Comparison of ENCODE assay signal across 8 cellular contexts in the genomic region with DNA sequence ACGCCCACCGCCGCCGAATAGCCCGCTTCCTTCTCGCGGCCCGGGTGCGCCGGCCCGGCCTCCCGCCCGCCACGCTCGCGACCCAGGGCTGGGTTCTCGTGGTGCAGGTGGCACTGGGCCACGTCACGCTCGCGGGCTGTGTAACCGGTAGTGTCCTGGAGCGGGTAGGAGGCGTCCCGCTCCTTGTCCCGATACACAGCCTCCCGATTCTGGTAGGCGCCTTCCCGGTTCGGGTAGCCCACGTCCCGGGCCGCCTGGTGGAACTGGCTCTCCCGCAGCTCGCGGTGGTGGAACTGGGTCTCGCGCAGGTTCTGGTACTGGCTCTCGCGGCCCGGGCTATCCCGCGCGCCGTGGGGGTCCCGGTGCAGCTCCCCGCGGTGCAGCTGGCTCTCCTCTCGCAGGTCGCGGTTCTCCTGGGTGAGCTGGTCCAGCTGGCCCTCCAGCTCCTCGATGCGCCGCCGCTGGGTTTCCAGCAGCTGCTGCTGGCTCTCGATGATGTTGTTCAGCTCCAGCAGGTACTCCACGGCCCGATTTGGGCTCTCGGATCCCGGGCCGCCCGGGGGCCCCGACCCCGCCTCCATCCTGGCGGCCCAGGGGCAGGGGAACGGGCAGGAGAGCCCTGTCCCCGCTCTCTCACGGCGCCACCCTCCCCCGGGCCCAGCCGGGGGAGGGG. TPM values are rescaled to one million over a fixed set of nuclear protein-coding genes. Genes with fewer than 3 reads are reported as not detected.
DNase-seq lines count a peak whose midpoint lies in the region; ATAC-seq and TF ChIP-seq lines count a peak whose summit lies in the region.

No MANE protein-coding gene starts in this region.

- no peak for TF ChIP-seq EP300 in upper lobe of left lung (IDR thresholded peaks at IDR 0.05)

- DNase-seq in brain microvascular endothelial cell (no peak), right lobe of liver (peak in 1 of 3 donors; percentile 30), upper lobe of left lung (peak in 1 of 2 donors; percentile 86), islet precursor cell (no peak), RPMI8226 (no peak)

- no peak overlapping the region for H3K9ac ChIP-seq in HUES48 (ENCODE audit: low read depth, low read length)

- TF ChIP-seq CTCF in 22Rv1 (IDR thresholded peaks at IDR 0.05): no peak
- no peak for TF ChIP-seq CTCF in brain microvascular endothelial cell (IDR thresholded peaks at IDR 0.05; ENCODE audit: low read depth, low read length, missing control alignments)
- TF ChIP-seq CTCF in right lobe of liver (IDR thresholded peaks at IDR 0.05): no peak
- TF ChIP-seq CTCF in upper lobe of left lung (IDR thresholded peaks at IDR 0.05): no peak

- H3K27me3 ChIP-seq in HUES48 (ENCODE audit: control insufficient read depth, insufficient read depth, low read length) (peaks cover 43% of the 10 kb centered on the region), brain microvascular endothelial cell (replicated peaks) (peaks cover 54% of the 10 kb centered on the region), right lobe of liver (peaks cover 0 to 6% of the 10 kb centered on the region in 2 donors), upper lobe of left lung (peaks cover 0 to 10% (median 0%) of the 10 kb centered on the region in 4 donors)

- H3K4me1 ChIP-seq in HUES48 (ENCODE audit: control insufficient read depth, insufficient read depth, low read length) (peaks cover 33% of the 10 kb centered on the region), right lobe of liver (peaks cover 0 to 4% (median 0%) of the 10 kb centered on the region in 4 donors), upper lobe of left lung (peaks cover 0 to 25% (median 4%) of the 10 kb centered on the region in 4 donors)

- H3K4me3 ChIP-seq in HUES48 (ENCODE audit: low read depth, low read length) (peak overlapping the region; percentile 70), brain microvascular endothelial cell (ENCODE audit: low read depth, low read length) (peak overlapping the region; percentile 48), right lobe of liver (peak overlapping the region; percentile 43 to 53 (median 47)), upper lobe of left lung (peak overlapping the region; percentile 25 to 68 (median 57))

- H3K36me3 ChIP-seq in HUES48 (ENCODE audit: control insufficient read depth, insufficient read depth, low read length): no peaks in the 10 kb centered on the region
- no peaks in the 10 kb centered on the region for H3K36me3 ChIP-seq in brain microvascular endothelial cell (replicated peaks)
- H3K36me3 ChIP-seq in right lobe of liver: no peaks in the 10 kb centered on the region
- no peaks in the 10 kb centered on the region for H3K36me3 ChIP-seq in upper lobe of left lung

- ATAC-seq in right lobe of liver (peak; percentile 10 to 52 (median 24)), upper lobe of left lung (ENCODE audit: low FRiP score in 2 of 2) (peak in 1 of 2 donors; percentile 67), HG02798 (IDR thresholded peaks at IDR 0.05; ENCODE audit: poor library complexity, unreplicated experiment) (no peak)

- H3K9me3 ChIP-seq in HUES48 (ENCODE audit: control insufficient read depth, insufficient read depth, low read length) (peaks cover 17% of the 10 kb centered on the region), right lobe of liver (no peaks in the 10 kb centered on the region), upper lobe of left lung (no peaks in the 10 kb centered on the region)

- WGBS in right lobe of liver (ENCODE audit: insufficient coverage, low coverage, low lambda C conversion rate, missing lambda C conversion rate): 0% methylated on average over 4 of the region's 71 CpGs
- WGBS in upper lobe of left lung, 2 donors: 11% methylated on average over 32 of the region's 71 CpGs; no CpG with 5 or more reads in 1 of the 2 donors

- no peak for TF ChIP-seq POLR2A in right lobe of liver (IDR thresholded peaks at IDR 0.05)
- TF ChIP-seq POLR2A in upper lobe of left lung (IDR thresholded peaks at IDR 0.05): no peak

- intact Hi-C loops in right lobe of liver (cut with DNase I): no loop called here

- in situ Hi-C loops in brain microvascular endothelial cell (cut with HindIII; ENCODE audit: low pct_ligation_motif_present, low sequenced_read_pairs): no loop called here

- H3K27ac ChIP-seq in 22Rv1: peak overlapping the region; percentile 97
- H3K27ac ChIP-seq in HUES48 (ENCODE audit: low read depth, low read length): no peak overlapping the region
- H3K27ac ChIP-seq in brain microvascular endothelial cell: no peak overlapping the region
- H3K27ac ChIP-seq in right lobe of liver: no peak overlapping the region
- peak overlapping the region in 1 of 4 donors; percentile 36 for H3K27ac ChIP-seq in upper lobe of left lung

RNA-seq across cellular contexts. Expression of a gene that starts 39.3 kb away (rescaled TPM):
- 1 to 10 TPM; 1.9 to 2.8 (median 2.2) TPM for total RNA-seq in right lobe of liver
- 10 to 100 TPM; 17.5 to 45.1 (median 26.7) TPM for total RNA-seq in upper lobe of left lung

Comparison
In these comparisons a context has a peak if more than half of its experiments do, and no peak if none do; other contexts are left out.
1. RNA of a gene that starts 39.3 kb away (total RNA-seq): 17.5 to 45.1 TPM in upper lobe of left lung; 1.9 to 2.8 TPM in right lobe of liver; every median in the first group is over 4 times any median in the second.
2. Peak in every context shown above with its lines, with median percentiles within 50 percentile points of each other: H3K4me3 ChIP-seq.